In genomic region chr2:30981101-30981500, GRCh38 we compare ENCODE assay signal across 16 cellular contexts.
"Had no signal": no experiment of that assay in that cellular context is flagged by ENCODE, and none has a peak within 500 bp of the region (broad histone marks: within the 10 kb centered on the region; RNA-seq: fewer than 3 reads in every experiment).

No MANE protein-coding gene starts in this region.

- H3K4me3 Mint-ChIP-seq: activated CD4-positive, alpha-beta T cell treated with anti-CD3 and anti-CD28 coated beads for 36 hours; effector memory CD8-positive, alpha-beta T cell; stimulated activated naive B cell treated with anti-CD40 and anti-IgM and Interleukin-4, amounts not matched to agents 10 μg/mL and 1 μg/mL and 100 μg/mL, for 72 hours; WTC11 had no signal

- H3K36me3 Mint-ChIP-seq: stimulated activated naive B cell treated with anti-CD40 and anti-IgM and Interleukin-4, amounts not matched to agents 10 μg/mL and 1 μg/mL and 100 μg/mL, for 72 hours had no signal

- H3K4me3 ChIP-seq: gastroesophageal sphincter, heart left ventricle, left lung, ovary, SK-N-MC, thyroid gland had no signal

- H3K27ac Mint-ChIP-seq: activated CD4-positive, alpha-beta T cell treated with anti-CD3 and anti-CD28 coated beads for 36 hours; activated T-helper 2 cell treated with anti-CD3 and anti-CD28 coated beads, Interferon-gamma antibody, Interleukin-2, Interleukin-4, amounts not matched to agents 10 μg/mL and 5 μg/mL and 100 μg/mL, durations not matched to agents 14 hours and 24 hours and 36 hours; effector memory CD8-positive, alpha-beta T cell; stimulated activated naive B cell treated with anti-CD40 and anti-IgM and Interleukin-4, amounts not matched to agents 10 μg/mL and 1 μg/mL and 100 μg/mL, for 72 hours; WTC11 had no signal

- H3K4me1 ChIP-seq: left lung, thyroid gland had no signal

- H3K27ac ChIP-seq: gastroesophageal sphincter, left lung, ovary, SK-N-MC, thyroid gland had no signal

- DNase-seq: activated CD4-positive, alpha-beta T cell treated with anti-CD3 and anti-CD28 coated beads for 36 hours; activated CD4-positive, alpha-beta T cell treated with anti-CD3 and anti-CD28 coated beads, Interleukin-2, amount 50 U/mL, for 48 hours; activated naive CD4-positive, alpha-beta T cell treated with Interleukin-2 at 50 U/mL for 16 hours; activated T-cell treated with anti-CD3 and anti-CD28 coated beads for 4 hours; aorta; effector memory CD8-positive, alpha-beta T cell; heart left ventricle; left lung; stimulated activated naive B cell treated with anti-CD40 and anti-IgM and Interleukin-4, amounts not matched to agents 10 μg/mL and 1 μg/mL and 100 μg/mL, for 72 hours; thyroid gland had no signal

- H3K4me1 Mint-ChIP-seq: activated CD4-positive, alpha-beta T cell treated with anti-CD3 and anti-CD28 coated beads for 36 hours; stimulated activated naive B cell treated with anti-CD40 and anti-IgM and Interleukin-4, amounts not matched to agents 10 μg/mL and 1 μg/mL and 100 μg/mL, for 72 hours had no signal

- H3K27me3 Mint-ChIP-seq: stimulated activated naive B cell treated with anti-CD40 and anti-IgM and Interleukin-4, amounts not matched to agents 10 μg/mL and 1 μg/mL and 100 μg/mL, for 72 hours had no signal

- H3K9me3 Mint-ChIP-seq: activated T-helper 2 cell treated with anti-CD3 and anti-CD28 coated beads, Interferon-gamma antibody, Interleukin-2, Interleukin-4, amounts not matched to agents 10 μg/mL and 5 μg/mL and 100 μg/mL, durations not matched to agents 14 hours and 24 hours and 36 hours; effector memory CD8-positive, alpha-beta T cell; stimulated activated naive B cell treated with anti-CD40 and anti-IgM and Interleukin-4, amounts not matched to agents 10 μg/mL and 1 μg/mL and 100 μg/mL, for 72 hours; WTC11 had no signal

- H3K36me3 ChIP-seq: gastroesophageal sphincter, heart left ventricle, left lung, ovary, thyroid gland had no signal

- ATAC-seq: activated CD4-positive, alpha-beta T cell treated with anti-CD3 and anti-CD28 coated beads for 36 hours; effector memory CD8-positive, alpha-beta T cell; gastroesophageal sphincter; heart left ventricle; left lung; sciatic nerve; stimulated activated naive B cell treated with anti-CD40 and anti-IgM and Interleukin-4, amounts not matched to agents 10 μg/mL and 1 μg/mL and 100 μg/mL, for 72 hours; WTC11 had no signal

- H3K27me3 ChIP-seq: gastroesophageal sphincter, heart left ventricle, left lung, ovary, thyroid gland had no signal

- H3K9me3 ChIP-seq: gastroesophageal sphincter, heart left ventricle, left lung, ovary, thyroid gland had no signal
